ENCODE assay signal across 8 cellular contexts in the genomic region with DNA sequence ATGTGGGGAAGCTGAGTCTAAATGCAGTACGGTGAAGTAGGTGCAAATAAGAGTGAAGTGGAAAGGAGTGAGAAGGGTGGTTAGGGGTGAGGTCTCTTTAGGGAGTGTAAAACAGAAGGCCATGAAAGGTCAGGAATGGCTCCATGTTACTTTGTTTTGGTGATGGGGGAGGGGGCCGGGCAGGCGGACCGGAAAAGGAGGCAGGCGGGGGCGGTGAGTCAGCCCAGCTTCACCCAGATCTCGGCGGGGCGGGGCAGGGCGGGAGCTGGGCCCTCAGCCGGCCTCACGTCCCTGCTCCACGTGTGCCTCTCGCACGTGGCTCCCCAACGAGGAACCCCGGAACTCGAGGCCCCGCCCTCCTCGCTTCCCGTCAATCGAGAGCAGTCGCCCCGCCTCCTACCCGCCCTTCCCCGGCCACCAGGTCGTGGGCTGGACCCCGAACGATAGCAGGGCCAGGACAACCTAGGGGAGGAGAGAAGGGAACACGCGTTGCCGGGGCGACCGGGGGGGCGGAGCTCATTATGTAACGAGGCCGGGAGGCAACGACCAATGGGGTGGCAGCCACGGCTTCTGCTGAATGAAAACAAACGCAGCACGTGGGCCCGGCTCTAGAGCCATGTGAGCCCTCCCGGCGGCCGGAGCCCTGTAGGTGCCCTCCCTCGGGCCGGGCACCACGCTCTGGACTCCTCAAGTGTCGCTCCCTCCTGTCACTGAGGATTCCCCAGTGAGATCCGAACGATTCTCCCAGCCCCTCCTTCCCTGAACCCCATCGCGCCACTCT. TPM values are rescaled to one million over a fixed set of nuclear protein-coding genes. Genes with fewer than 3 reads are reported as not detected.
A peak's percentile ranks its signal among the peaks of the same experiment; 100 is the strongest.
DNase-seq lines count a peak whose midpoint lies in the region; ATAC-seq lines count a peak whose summit lies in the region.

No MANE protein-coding gene starts in this region.

- DNase-seq in CD4-positive, CD25-positive, alpha-beta regulatory T cell, result peak; percentile 99 to 100 (median 99)
- DNase-seq in HS-5 (ENCODE audit: low read depth) (peak; percentile 96), medulla oblongata (ENCODE audit: extremely low spot score) (peak; percentile 96)
- DNase-seq in NK-92 treated with Interleukin-12 subunit alpha and Interleukin-12 subunit beta, amount 100 ng/mL, for 24 hours (lab: John Stamatoyannopoulos, UW), result peak; percentile 100
- DNase-seq in activated CD8-positive, alpha-beta memory T cell treated with anti-CD3 and anti-CD28 coated beads for 24 hours, result peak; percentile 99
- peak; percentile 98 for DNase-seq in effector CD4-positive, alpha-beta T cell
- peak; percentile 98 to 99 (median 99) for DNase-seq in stimulated activated CD4-positive, alpha-beta T cell treated with anti-CD3 and anti-CD28 coated beads, TNF-alpha, amount 100 ng/mL, for 4 hours (ENCODE audit: low read depth in 3 of 3)

- H3K27ac Mint-ChIP-seq in CD4-positive, CD25-positive, alpha-beta regulatory T cell, result peak overlapping the region; percentile 88 to 97 (median 97)

- H3K9me3 Mint-ChIP-seq in CD4-positive, CD25-positive, alpha-beta regulatory T cell, result no peaks in the 10 kb centered on the region

- H3K4me3 ChIP-seq in CD4-positive, CD25-positive, alpha-beta regulatory T cell (ENCODE audit: low read depth, low read length), result peak overlapping the region; percentile 89

- no peaks in the 10 kb centered on the region for H3K27me3 ChIP-seq in CD4-positive, CD25-positive, alpha-beta regulatory T cell (ENCODE audit: control insufficient read depth, insufficient read depth, low read length)

- H3K4me3 Mint-ChIP-seq in CD4-positive, CD25-positive, alpha-beta regulatory T cell, result peak overlapping the region; percentile 89 to 98 (median 97)

- H3K36me3 Mint-ChIP-seq in CD4-positive, CD25-positive, alpha-beta regulatory T cell, result peaks cover 19% of the 10 kb centered on the region

- peak overlapping the region; percentile 99 for H3K27ac ChIP-seq in CD4-positive, CD25-positive, alpha-beta regulatory T cell (ENCODE audit: insufficient read depth, low read length, poor library complexity, severe bottlenecking)

- H3K4me1 Mint-ChIP-seq in CD4-positive, CD25-positive, alpha-beta regulatory T cell, result peaks cover 0 to 94% (median 61%) of the 10 kb centered on the region in 4 donors

- H3K9me3 ChIP-seq in CD4-positive, CD25-positive, alpha-beta regulatory T cell (ENCODE audit: control insufficient read depth in 2 of 2, low read length in 2 of 2), result no peaks in the 10 kb centered on the region

- H3K27me3 Mint-ChIP-seq in CD4-positive, CD25-positive, alpha-beta regulatory T cell, result no peaks in the 10 kb centered on the region

- peaks cover 92% of the 10 kb centered on the region for H3K4me1 ChIP-seq in CD4-positive, CD25-positive, alpha-beta regulatory T cell (ENCODE audit: control insufficient read depth, insufficient read depth, low read length, poor library complexity, severe bottlenecking)

- H3K36me3 ChIP-seq in CD4-positive, CD25-positive, alpha-beta regulatory T cell (ENCODE audit: control insufficient read depth, insufficient read depth, low read length), result peaks cover 22% of the 10 kb centered on the region

- peak; percentile 76 to 79 for ATAC-seq in CD4-positive, CD25-positive, alpha-beta regulatory T cell (ENCODE audit: low read depth in 2 of 2)
- peak; percentile 48 for ATAC-seq in GM19467 (IDR thresholded peaks at IDR 0.05; ENCODE audit: unreplicated experiment)

RNA-seq across cellular contexts. Expression of a gene that starts 1.4 kb away (rescaled TPM):
- total RNA-seq in CD4-positive, CD25-positive, alpha-beta regulatory T cell, result 29.5 TPM
- polyA plus RNA-seq in CD4-positive, CD25-positive, alpha-beta regulatory T cell, result 10 to 100 TPM in 1 of 4 donors, 1 to 10 TPM in 3; 4.9 to 10.1 (median 6.2) TPM

RNA-seq across cellular contexts. Expression of a gene that starts 22.7 kb away (rescaled TPM):
- 126 TPM for total RNA-seq in CD4-positive, CD25-positive, alpha-beta regulatory T cell
- polyA plus RNA-seq in CD4-positive, CD25-positive, alpha-beta regulatory T cell, result 10 to 100 TPM in 2 of 4 donors, 1 to 10 TPM in 2; 9.3 to 10.5 (median 9.8) TPM

RNA-seq across cellular contexts. Expression of a gene that starts 36.3 kb away (rescaled TPM):
- 29.4 TPM for total RNA-seq in CD4-positive, CD25-positive, alpha-beta regulatory T cell
- polyA plus RNA-seq in CD4-positive, CD25-positive, alpha-beta regulatory T cell, result 10 to 100 TPM; 10.7 to 15.9 (median 13.4) TPM

RNA-seq across cellular contexts. Expression of a gene that starts 41.3 kb away (rescaled TPM):
- 165 TPM for total RNA-seq in CD4-positive, CD25-positive, alpha-beta regulatory T cell
- 10 to 100 TPM; 42.5 to 46.6 (median 44.2) TPM for polyA plus RNA-seq in CD4-positive, CD25-positive, alpha-beta regulatory T cell

RNA-seq across cellular contexts. Expression of a gene that starts 44.8 kb away (rescaled TPM):
- 78.8 TPM for total RNA-seq in CD4-positive, CD25-positive, alpha-beta regulatory T cell
- 10 to 100 TPM; 34.3 to 46.1 (median 40.3) TPM for polyA plus RNA-seq in CD4-positive, CD25-positive, alpha-beta regulatory T cell

Comparison
In these comparisons a context has a peak if more than half of its experiments do, and no peak if none do; other contexts are left out.
1. Peak in every context shown above with its lines: DNase-seq, ATAC-seq, H3K4me3 ChIP-seq and H3K27ac ChIP-seq.